ENCODE assay signal across 15 cellular contexts in the genomic region with DNA sequence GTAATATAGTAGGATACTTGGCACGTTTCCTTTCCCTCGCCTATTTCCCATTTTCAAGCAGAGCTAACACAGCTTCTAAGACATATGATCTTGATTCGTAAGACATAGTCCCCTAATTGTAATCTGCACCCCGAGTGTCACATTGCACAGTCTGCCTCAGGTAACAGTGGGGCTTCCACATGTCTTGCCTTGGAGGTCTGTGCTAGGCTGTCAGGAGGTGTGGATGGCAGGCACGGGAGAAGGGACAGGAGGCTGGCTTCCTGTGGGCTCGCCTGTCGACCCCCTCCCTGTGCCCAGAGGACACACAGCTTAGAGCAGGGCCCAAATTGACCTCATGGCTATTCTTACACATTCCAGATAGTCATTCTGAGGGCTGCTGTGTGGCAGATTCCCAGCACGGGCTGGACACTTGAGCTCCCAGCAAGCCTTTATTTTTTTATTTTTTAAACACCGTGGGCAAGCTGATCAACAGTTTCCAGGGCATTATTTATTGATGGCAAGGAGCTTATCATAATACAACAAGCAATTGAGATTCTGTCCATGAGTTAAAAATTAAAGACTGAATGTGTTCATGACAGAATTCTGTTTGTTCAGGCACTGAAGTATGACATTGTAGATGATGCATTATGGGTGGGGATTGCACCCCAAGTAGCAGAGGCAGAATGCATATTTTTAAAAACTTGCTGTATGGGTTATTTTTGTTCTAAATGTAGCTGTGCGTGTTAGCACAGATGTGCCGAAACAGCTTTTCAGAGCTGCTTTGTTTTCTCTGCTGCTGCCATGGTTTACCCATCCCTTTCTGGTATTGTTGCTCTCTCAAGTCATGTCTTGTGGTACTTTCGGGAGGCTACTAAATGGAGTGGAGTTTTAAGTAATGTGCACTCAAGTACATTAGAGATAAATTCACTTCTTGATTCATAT.
A peak's percentile ranks its signal among the peaks of the same experiment; 100 is the strongest.
DNase-seq lines count a peak whose midpoint lies in the region; ATAC-seq, FAIRE-seq and TF ChIP-seq lines count a peak whose summit lies in the region.
"Had no signal": no experiment of that assay in that cellular context is flagged by ENCODE, and none has a peak within 500 bp of the region (broad histone marks: within the 10 kb centered on the region; RNA-seq: fewer than 3 reads in every experiment).

No MANE protein-coding gene starts in this region.

- no peak for TF ChIP-seq POLR2A in GM12892 (IDR thresholded peaks at IDR 0.05; ENCODE audit: low read depth, low read length)

- no peak overlapping the region for H3K27ac Mint-ChIP-seq in endothelial cell (ENCODE audit: unreplicated experiment)
- H3K27ac Mint-ChIP-seq: stimulated activated naive CD8-positive, alpha-beta T cell treated with anti-CD3 and anti-CD28 coated beads, Interleukin-15, Interleukin-2, amounts not matched to agents 100 ng/mL and 50 ng/mL, for 24 hours had no signal

- ATAC-seq in heart right ventricle, result peak; percentile 55 to 92 (median 82)
- ATAC-seq in HG03571 (IDR thresholded peaks at IDR 0.05; ENCODE audit: unreplicated experiment), result no peak

- FAIRE-seq in GM12892 (lab: Jason Lieb, UNC), result peak; percentile 40

- no peaks in the 10 kb centered on the region for H3K27me3 Mint-ChIP-seq in endothelial cell (ENCODE audit: unreplicated experiment)
- H3K27me3 Mint-ChIP-seq: central memory CD8-positive, alpha-beta T cell; stimulated activated naive CD8-positive, alpha-beta T cell treated with anti-CD3 and anti-CD28 coated beads, Interleukin-15, Interleukin-2, amounts not matched to agents 100 ng/mL and 50 ng/mL, for 24 hours had no signal

- H3K4me1 Mint-ChIP-seq in endothelial cell (ENCODE audit: unreplicated experiment), result no peaks in the 10 kb centered on the region
- H3K4me1 Mint-ChIP-seq: central memory CD8-positive, alpha-beta T cell had no signal

- 60 to 67% methylated on average over 12 of the region's 12 CpGs for WGBS in heart right ventricle, 2 donors

- H3K4me3 ChIP-seq in heart right ventricle, result no peak overlapping the region
- H3K4me3 ChIP-seq: hepatocyte had no signal

- peaks cover 8% of the 10 kb centered on the region for H3K36me3 Mint-ChIP-seq in endothelial cell (ENCODE audit: low read depth, unreplicated experiment)

- H3K4me3 Mint-ChIP-seq in endothelial cell (ENCODE audit: unreplicated experiment), result no peak overlapping the region
- H3K4me3 Mint-ChIP-seq: central memory CD8-positive, alpha-beta T cell; stimulated activated naive CD8-positive, alpha-beta T cell treated with anti-CD3 and anti-CD28 coated beads, Interleukin-15, Interleukin-2, amounts not matched to agents 100 ng/mL and 50 ng/mL, for 24 hours had no signal

- no peaks in the 10 kb centered on the region for H3K27me3 ChIP-seq in heart right ventricle
- H3K27me3 ChIP-seq: hepatocyte had no signal

- no peaks in the 10 kb centered on the region for H3K9me3 ChIP-seq in heart right ventricle

- peak overlapping the region in 4 of 10 donors; percentile 4 to 36 (median 16) for H3K27ac ChIP-seq in heart right ventricle
- H3K27ac ChIP-seq: hepatocyte had no signal

- TF ChIP-seq CTCF in heart right ventricle (IDR thresholded peaks at IDR 0.05) (no peak), endothelial cell (IDR thresholded peaks at IDR 0.05; ENCODE audit: unreplicated experiment) (no peak)

- intact Hi-C loops in heart right ventricle (cut with DNase I), result loop anchor here in 1 of 10 donors (10.0 kb wide), 1 partner anchor 540 kb away; a partner anchor contains a TSS

- no peaks in the 10 kb centered on the region for H3K9me3 Mint-ChIP-seq in endothelial cell (ENCODE audit: unreplicated experiment)
- H3K9me3 Mint-ChIP-seq: central memory CD8-positive, alpha-beta T cell; stimulated activated naive CD8-positive, alpha-beta T cell treated with anti-CD3 and anti-CD28 coated beads, Interleukin-15, Interleukin-2, amounts not matched to agents 100 ng/mL and 50 ng/mL, for 24 hours had no signal

- H3K4me1 ChIP-seq in heart right ventricle, result peaks cover 0 to 41% (median 30%) of the 10 kb centered on the region in 9 donors

- H3K36me3 ChIP-seq in heart right ventricle, result peaks cover 0 to 3% (median 0%) of the 10 kb centered on the region in 9 donors

- DNase-seq in GM12892 (ENCODE audit: insufficient read length) (no peak), NAMALWA (ENCODE audit: low spot score) (peak; percentile 56), heart right ventricle (peak; percentile 23), pons (ENCODE audit: low spot score) (peak; percentile 22), NCI-H2196 treated with DMSO at 0.1 percent for 48 hours (lab: John Stamatoyannopoulos, UW; ENCODE audit: unreplicated experiment) (no peak), endothelial cell (ENCODE audit: low spot score) (no peak), COR-L47 (lab: John Stamatoyannopoulos, UW) (no peak)
- DNase-seq: activated naive CD4-positive, alpha-beta T cell treated with anti-CD3 and anti-CD28 coated beads, Interleukin-2, amount 50 U/mL, for 16 hours; NCI-H1105; NCI-H446; stimulated activated CD4-positive, alpha-beta T cell treated with anti-CD3 and anti-CD28 coated beads, Interleukin-4, amount 100 ng/mL, for 4 hours had no signal

Comparison
In these comparisons a context has a peak if more than half of its experiments do, and no peak if none do; other contexts are left out.
1. DNase-seq: peak in NAMALWA (single experiment), heart right ventricle (2 of 2) and pons (single experiment); none in GM12892 (single experiment), NCI-H2196 treated with DMSO at 0.1 percent for 48 hours (single experiment), endothelial cell (single experiment) and COR-L47 (single experiment).